ENCODE assay signal across 8 cellular contexts in the genomic region with DNA sequence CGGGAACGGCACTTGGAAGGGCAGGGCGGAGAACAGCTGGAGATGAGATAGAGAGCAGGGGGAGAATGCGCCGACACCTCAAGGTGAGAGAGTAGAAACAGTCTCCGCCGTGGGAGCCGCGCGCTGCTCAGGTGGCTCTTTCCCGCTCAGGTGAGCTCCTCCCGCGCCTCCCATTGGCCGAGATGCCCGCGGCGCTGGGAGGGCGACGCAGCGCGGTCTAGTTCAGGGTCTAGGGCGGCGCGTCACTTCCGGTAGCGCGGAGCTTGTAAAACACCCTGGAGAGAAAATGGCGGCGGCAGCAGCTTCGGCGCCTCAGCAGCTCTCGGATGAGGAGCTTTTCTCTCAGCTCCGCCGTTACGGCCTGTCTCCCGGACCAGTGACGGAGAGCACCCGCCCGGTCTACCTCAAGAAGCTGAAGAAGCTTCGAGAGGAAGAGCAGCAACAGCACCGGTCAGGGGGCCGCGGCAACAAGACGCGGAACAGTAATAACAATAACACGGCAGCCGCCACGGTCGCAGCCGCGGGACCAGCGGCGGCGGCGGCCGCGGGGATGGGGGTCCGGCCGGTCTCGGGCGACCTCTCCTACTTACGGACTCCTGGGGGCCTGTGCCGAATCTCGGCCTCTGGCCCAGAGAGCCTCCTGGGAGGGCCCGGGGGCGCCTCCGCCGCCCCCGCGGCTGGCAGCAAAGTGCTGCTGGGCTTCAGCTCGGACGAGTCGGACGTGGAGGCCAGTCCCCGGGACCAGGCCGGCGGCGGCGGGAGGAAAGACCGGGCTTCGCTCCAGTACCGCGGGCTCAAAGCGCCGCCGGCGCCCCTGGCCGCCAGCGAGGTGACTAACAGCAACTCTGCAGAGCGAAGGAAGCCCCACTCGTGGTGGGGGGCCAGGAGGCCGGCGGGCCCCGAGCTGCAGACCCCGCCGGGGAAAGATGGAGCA. TPM values are rescaled to one million over a fixed set of nuclear protein-coding genes. Genes with fewer than 3 reads are reported as not detected.
DNase-seq lines count a peak whose midpoint lies in the region; ATAC-seq, FAIRE-seq and TF ChIP-seq lines count a peak whose summit lies in the region.

A gene (plus strand): TSS at position 273 of the 934 bp plus-strand sequence. CDS start 14 bp downstream, at position 287.

- no peaks in the 10 kb centered on the region for H3K9me3 ChIP-seq in DOHH2 (ENCODE audit: control insufficient read depth, insufficient read depth, low read length)
- no peaks in the 10 kb centered on the region for H3K9me3 ChIP-seq in GM23248 (ENCODE audit: low read depth)
- H3K9me3 ChIP-seq in Karpas-422 (ENCODE audit: low read length): no peaks in the 10 kb centered on the region
- no peaks in the 10 kb centered on the region for H3K9me3 ChIP-seq in esophagus muscularis mucosa
- no peaks in the 10 kb centered on the region for H3K9me3 ChIP-seq in muscle layer of duodenum (ENCODE audit: control insufficient read depth in 1 of 2, low read length in 2 of 2)

- intact Hi-C loops in esophagus muscularis mucosa (cut with DNase I): no loop called here

- 0 to 1% methylated on average over 94 of the region's 96 CpGs for whole genome bisulfite sequencing in GM23248 (ENCODE audit: low coverage in 1 of 2, low lambda C conversion rate in 2 of 2, missing lambda C conversion rate in 2 of 2), 2 experiments
- WGBS in esophagus muscularis mucosa: 0% methylated on average over 39 of the region's 96 CpGs

- peaks cover 39% of the 10 kb centered on the region for H3K4me1 ChIP-seq in DOHH2 (ENCODE audit: control insufficient read depth, low read length)
- peaks cover 38% of the 10 kb centered on the region for H3K4me1 ChIP-seq in GM23248 (ENCODE audit: insufficient read depth)
- peaks cover 44% of the 10 kb centered on the region for H3K4me1 ChIP-seq in Karpas-422 (ENCODE audit: low read length)
- H3K4me1 ChIP-seq in esophagus muscularis mucosa: peaks cover 41 to 48% (median 46%) of the 10 kb centered on the region in 4 donors
- peaks cover 18 to 27% of the 10 kb centered on the region in 2 donors for H3K4me1 ChIP-seq in muscle layer of duodenum (ENCODE audit: control insufficient read depth in 1 of 2, insufficient read depth in 2 of 2, low read length in 2 of 2)

- peaks cover 28% of the 10 kb centered on the region for H3K4me1 Mint-ChIP-seq in activated T-cell treated with anti-CD3 and anti-CD28 coated beads, Interleukin-2, amount 50 U/mL, for 72 hours (ENCODE audit: low read depth)

- DNase-seq in GM23248 (peak; percentile 98), Karpas-422 (peak; percentile 98), RCC 7860 (ENCODE audit: low spot score) (peak; percentile 73), esophagus muscularis mucosa (ENCODE audit: extremely low spot score) (peak; percentile 97)
- peak; percentile 93 for DNase-seq in activated T-cell treated with anti-CD3 and anti-CD28 coated beads, Interleukin-2, amount 50 U/mL, for 72 hours
- peak; percentile 82 for DNase-seq in stimulated activated CD8-positive, alpha-beta memory T cell treated with anti-CD3 and anti-CD28 coated beads, Interleukin-7, amount 100 ng/mL, for 24 hours (ENCODE audit: low read depth)

- H3K4me2 ChIP-seq in DOHH2 (ENCODE audit: low read length) (peak within 1 kb of the TSS; percentile 72), GM23248 (ENCODE audit: unreplicated experiment) (peak within 1 kb of the TSS; percentile 95), Karpas-422 (ENCODE audit: low read depth, low read length, poor library complexity, severe bottlenecking) (peak within 1 kb of the TSS; percentile 99)

- H3K36me3 ChIP-seq in DOHH2 (ENCODE audit: control insufficient read depth, low read length): peaks cover 44% of the 10 kb centered on the region
- no peaks in the 10 kb centered on the region for H3K36me3 ChIP-seq in GM23248 (ENCODE audit: low read depth)
- peaks cover 16% of the 10 kb centered on the region for H3K36me3 ChIP-seq in Karpas-422 (ENCODE audit: insufficient read depth, low read length)
- H3K36me3 ChIP-seq in esophagus muscularis mucosa: no peaks in the 10 kb centered on the region
- H3K36me3 ChIP-seq in muscle layer of duodenum (ENCODE audit: control insufficient read depth in 1 of 2, insufficient read depth in 2 of 2, low read length in 2 of 2): peaks cover 0 to 3% of the 10 kb centered on the region in 2 donors

- H3K4me3 ChIP-seq in DOHH2 (ENCODE audit: low read length) (peak within 1 kb of the TSS; percentile 88), GM23248 (peak within 1 kb of the TSS; percentile 98), Karpas-422 (ENCODE audit: low read length) (peak within 1 kb of the TSS; percentile 98), esophagus muscularis mucosa (peak within 1 kb of the TSS; percentile 77 to 98 (median 86)), muscle layer of duodenum (ENCODE audit: low read depth in 1 of 2, low read length in 2 of 2) (peak within 1 kb of the TSS; percentile 91 to 93)

- H3K9me3 Mint-ChIP-seq in activated T-cell treated with anti-CD3 and anti-CD28 coated beads, Interleukin-2, amount 50 U/mL, for 72 hours: no peaks in the 10 kb centered on the region

- H3K4me3 Mint-ChIP-seq in activated T-cell treated with anti-CD3 and anti-CD28 coated beads, Interleukin-2, amount 50 U/mL, for 72 hours: peak within 1 kb of the TSS; percentile 91 to 93

- H2AFZ ChIP-seq in GM23248 (peak within 1 kb of the TSS; percentile 100), Karpas-422 (ENCODE audit: low read length) (peak within 1 kb of the TSS; percentile 99)

- H3K27ac ChIP-seq in DOHH2 (ENCODE audit: low read depth, low read length) (peak within 1 kb of the TSS; percentile 66), GM23248 (peak within 1 kb of the TSS; percentile 95), Karpas-422 (ENCODE audit: low read length) (peak within 1 kb of the TSS; percentile 60), esophagus muscularis mucosa (replicated peaks in 1 of 4) (peak within 1 kb of the TSS; percentile 92 to 95 (median 94)), muscle layer of duodenum (ENCODE audit: low read length) (peak within 1 kb of the TSS; percentile 92)

- ATAC-seq in activated T-cell treated with anti-CD3 and anti-CD28 coated beads, Interleukin-2, amount 50 U/mL, for 72 hours (replicated peaks in 1 of 2): peak; percentile 94 to 96

- H3K27ac Mint-ChIP-seq in activated T-cell treated with anti-CD3 and anti-CD28 coated beads, Interleukin-2, amount 50 U/mL, for 72 hours: peak within 1 kb of the TSS; percentile 92

- H3K9ac ChIP-seq in GM23248: peak within 1 kb of the TSS; percentile 97
- peak within 1 kb of the TSS; percentile 98 for H3K9ac ChIP-seq in Karpas-422 (ENCODE audit: low read length)

- H3F3A ChIP-seq in DOHH2 (ENCODE audit: control insufficient read depth, insufficient read depth): no peaks in the 10 kb centered on the region
- H3F3A ChIP-seq in GM23248 (ENCODE audit: insufficient read depth): no peaks in the 10 kb centered on the region

- in situ Hi-C loops in GM23248 (cut with MboI): no loop called here

- peaks cover 0 to 11% of the 10 kb centered on the region in 2 donors for H3K36me3 Mint-ChIP-seq in activated T-cell treated with anti-CD3 and anti-CD28 coated beads, Interleukin-2, amount 50 U/mL, for 72 hours (ENCODE audit: insufficient read depth in 2 of 2)

- H3K79me2 ChIP-seq in DOHH2 (ENCODE audit: control insufficient read depth, low read length): peaks cover 59% of the 10 kb centered on the region
- H3K79me2 ChIP-seq in GM23248 (ENCODE audit: insufficient read depth): peaks cover 61% of the 10 kb centered on the region
- H3K79me2 ChIP-seq in Karpas-422 (ENCODE audit: low read length): peaks cover 57% of the 10 kb centered on the region

- H3K9me2 ChIP-seq in DOHH2 (replicated peaks; ENCODE audit: control insufficient read depth, low read length): no peaks in the 10 kb centered on the region
- H3K9me2 ChIP-seq in GM23248 (ENCODE audit: insufficient read depth): no peaks in the 10 kb centered on the region
- H3K9me2 ChIP-seq in Karpas-422 (replicated peaks; ENCODE audit: insufficient read depth, low read length): no peaks in the 10 kb centered on the region

- peaks cover 20% of the 10 kb centered on the region for H4K20me1 ChIP-seq in DOHH2 (ENCODE audit: control insufficient read depth, insufficient read depth, low read depth, low read length)
- peaks cover 5% of the 10 kb centered on the region; the same call in 1 of the 2 replicates for H4K20me1 ChIP-seq in GM23248 (ENCODE audit: insufficient read depth)
- H4K20me1 ChIP-seq in Karpas-422 (ENCODE audit: insufficient read depth, low read depth, low read length): peaks cover 13% of the 10 kb centered on the region

- no peak for FAIRE-seq in RCC 7860 (lab: Jason Lieb, UNC)

- TF ChIP-seq CTCF in DOHH2 (IDR thresholded peaks at IDR 0.05; ENCODE audit: low read depth, low read length, poor library complexity, severe bottlenecking) (no peak), esophagus muscularis mucosa (IDR thresholded peaks at IDR 0.05) (peak in 1 of 3 experiments; percentile 18)

- TF ChIP-seq EP300 in esophagus muscularis mucosa (IDR thresholded peaks at IDR 0.05): no peak

- peak; percentile 52 for TF ChIP-seq POLR2A in esophagus muscularis mucosa (IDR thresholded peaks at IDR 0.05; ENCODE audit: low read depth)

- H3K27me3 ChIP-seq in DOHH2 (ENCODE audit: control insufficient read depth, low read length) (no peaks in the 10 kb centered on the region), GM23248 (replicated peaks; ENCODE audit: insufficient read depth) (no peaks in the 10 kb centered on the region; the same call in 1 of the 2 replicates), Karpas-422 (ENCODE audit: low read length) (no peaks in the 10 kb centered on the region), esophagus muscularis mucosa (peaks cover 0 to 18% (median 0%) of the 10 kb centered on the region in 4 donors), muscle layer of duodenum (ENCODE audit: low read depth, low read length) (no peaks in the 10 kb centered on the region)

- no peaks in the 10 kb centered on the region for H3K27me3 Mint-ChIP-seq in activated T-cell treated with anti-CD3 and anti-CD28 coated beads, Interleukin-2, amount 50 U/mL, for 72 hours (ENCODE audit: low read depth)

RNA-seq across cellular contexts. Expression of the gene that starts here (rescaled TPM):
- 17.9 and 36.3 TPM in 2 replicates for total RNA-seq in GM23248 (2014; rRNA removed; shearing (Covaris generic))
- 8.4 and 8.6 TPM in 2 replicates for polyA plus RNA-seq in GM23248 (2016; fragmentation: Nextera tagmentation; extraction: Ambion mirVana)
- 35.6 and 43.2 TPM in 2 replicates for total RNA-seq in Karpas-422 (2014; rRNA removed; shearing (Covaris generic); ENCODE audit: low replicate concordance)
- total RNA-seq in activated T-cell treated with anti-CD3 and anti-CD28 coated beads, Interleukin-2, amount 50 U/mL, for 72 hours: 10 to 100 TPM; 20.2 to 27.3 TPM
- total RNA-seq in esophagus muscularis mucosa: 10 to 100 TPM; 26.6 to 39.0 (median 29.3) TPM

Comparison
In these comparisons a context has a peak if more than half of its experiments do, and no peak if none do; other contexts are left out.
1. Peak in every context shown above with its lines: DNase-seq, ATAC-seq, H3K4me3 ChIP-seq and H3K27ac ChIP-seq.